ENCODE assay signal across 9 cellular contexts in the genomic region with DNA sequence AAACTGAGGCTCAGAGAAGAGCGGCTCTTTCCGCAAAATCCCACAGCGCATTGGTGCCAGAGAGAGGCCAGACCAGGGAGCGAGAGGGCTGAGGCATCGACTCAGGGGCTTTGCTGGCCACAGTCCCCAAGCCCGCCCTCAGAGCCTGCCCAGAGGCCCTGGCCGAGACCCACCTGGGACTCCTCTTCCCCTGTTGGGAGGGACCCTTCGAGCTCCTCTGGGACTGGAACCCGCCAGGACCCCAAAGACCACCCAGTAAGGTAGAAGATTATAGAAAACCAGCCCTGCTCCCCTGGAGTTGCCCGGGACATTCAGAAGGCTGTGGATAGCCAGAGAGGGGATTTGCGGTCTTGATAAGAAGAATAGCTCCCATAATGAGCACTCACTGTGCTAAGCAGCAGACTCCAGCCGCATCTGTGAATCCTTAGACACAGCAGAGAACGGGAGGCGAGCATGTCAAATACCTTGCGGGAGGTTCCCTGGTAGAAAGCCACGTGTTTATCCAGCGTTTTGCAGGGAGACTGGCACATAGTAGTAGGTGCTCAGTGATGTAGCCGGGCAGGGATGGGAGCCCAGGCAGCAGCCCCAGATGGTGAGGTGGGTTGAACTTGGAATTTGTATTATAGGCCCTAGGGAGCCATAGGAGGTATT. TPM values are rescaled to one million over a fixed set of nuclear protein-coding genes. Genes with fewer than 3 reads are reported as not detected.
DNase-seq lines count a peak whose midpoint lies in the region; ATAC-seq and TF ChIP-seq lines count a peak whose summit lies in the region.
"Had no signal": no experiment of that assay in that cellular context is flagged by ENCODE, and none has a peak within 500 bp of the region (broad histone marks: within the 10 kb centered on the region; RNA-seq: fewer than 3 reads in every experiment).

No MANE protein-coding gene starts in this region.

- H3K27me3 ChIP-seq in foreskin keratinocyte, result no peaks in the 10 kb centered on the region

- no peak for DNase-seq in GM12865 (ENCODE audit: low read depth)
- no peak for DNase-seq in glutamatergic neuron
- DNase-seq in retinal pigment epithelial cell (ENCODE audit: low read depth), result no peak
- DNase-seq in HT-29 (ENCODE audit: low spot score), result no peak
- DNase-seq in activated naive CD4-positive, alpha-beta T cell treated with anti-CD3 and anti-CD28 coated beads, Interleukin-2, amount 50 U/mL, for 16 hours, result no peak
- DNase-seq in foreskin keratinocyte, result no peak
- DNase-seq: activated CD8-positive, alpha-beta memory T cell treated with anti-CD3 and anti-CD28 coated beads, Interleukin-2, amount 50 U/mL, for 48 hours had no signal

- H3K27me3 Mint-ChIP-seq in glutamatergic neuron (ENCODE audit: unreplicated experiment), result peaks cover 9% of the 10 kb centered on the region

- H3K36me3 Mint-ChIP-seq in glutamatergic neuron (ENCODE audit: unreplicated experiment), result no peaks in the 10 kb centered on the region

- no peak overlapping the region for H3K27ac Mint-ChIP-seq in glutamatergic neuron (ENCODE audit: unreplicated experiment)

- TF ChIP-seq CTCF in GM12865 (IDR thresholded peaks at IDR 0.05; ENCODE audit: insufficient read depth, low read depth, low read length, missing control alignments), result no peak
- TF ChIP-seq CTCF in VCaP (conservative IDR thresholded peaks at IDR 0.05), result no peak
- no peak for TF ChIP-seq CTCF in glutamatergic neuron (IDR thresholded peaks at IDR 0.05; ENCODE audit: partially characterized antibody, unreplicated experiment)
- no peak for TF ChIP-seq CTCF in retinal pigment epithelial cell (conservative IDR thresholded peaks at IDR 0.05; ENCODE audit: low read depth, low read length)
- TF ChIP-seq CTCF in foreskin keratinocyte (conservative IDR thresholded peaks at IDR 0.05), result no peak

- H3K27ac ChIP-seq in VCaP (peak overlapping the region; percentile 83), foreskin keratinocyte (no peak overlapping the region)

- ATAC-seq in GM19467 (IDR thresholded peaks at IDR 0.05; ENCODE audit: unreplicated experiment) (no peak), foreskin keratinocyte (no peak)

- peaks cover 18% of the 10 kb centered on the region for H3K4me1 ChIP-seq in foreskin keratinocyte

- no peaks in the 10 kb centered on the region for H3K9me3 Mint-ChIP-seq in glutamatergic neuron (ENCODE audit: unreplicated experiment)

- peaks cover 4% of the 10 kb centered on the region for H3K4me1 Mint-ChIP-seq in glutamatergic neuron (ENCODE audit: low read depth, unreplicated experiment)

- peak overlapping the region; percentile 8; the same call in 1 of the 2 replicates for H3K4me3 ChIP-seq in GM12865 (ENCODE audit: low read depth, low read length)
- H3K4me3 ChIP-seq in retinal pigment epithelial cell (ENCODE audit: low read length), result peak overlapping the region; percentile 57

- peak overlapping the region; percentile 85 for H3K4me3 Mint-ChIP-seq in glutamatergic neuron (ENCODE audit: unreplicated experiment)

RNA-seq across cellular contexts. Expression of a gene that starts 0.7 kb away (rescaled TPM):
- total RNA-seq in glutamatergic neuron (ENCODE audit: unreplicated experiment), result 121 TPM
- 85.0 and 101 TPM in 2 replicates for total RNA-seq in HT-29 (2014; rRNA removed; shearing (Covaris generic))
- 60.7 and 62.6 TPM in 2 replicates for total RNA-seq in foreskin keratinocyte
- polyA plus RNA-seq in foreskin keratinocyte, result 99.6 and 106 TPM in 2 replicates

RNA-seq across cellular contexts. Expression of a gene that starts 21.3 kb away (rescaled TPM):
- total RNA-seq in glutamatergic neuron (ENCODE audit: unreplicated experiment), result 26.1 TPM
- 14.5 and 16.6 TPM in 2 replicates for total RNA-seq in HT-29 (2014; rRNA removed; shearing (Covaris generic))
- total RNA-seq in foreskin keratinocyte, result 23.2 and 27.1 TPM in 2 replicates
- 24.3 and 27.7 TPM in 2 replicates for polyA plus RNA-seq in foreskin keratinocyte

RNA-seq across cellular contexts. Expression of a gene that starts 23.7 kb away (rescaled TPM):
- not detected for total RNA-seq in glutamatergic neuron (ENCODE audit: unreplicated experiment)
- total RNA-seq in HT-29 (2014; rRNA removed; shearing (Covaris generic)), result 6.1 and 6.4 TPM in 2 replicates
- total RNA-seq in foreskin keratinocyte, result 3.1 TPM in 2 replicates
- polyA plus RNA-seq in foreskin keratinocyte, result 4.9 and 5.4 TPM in 2 replicates

RNA-seq across cellular contexts. Expression of a gene that starts 38.7 kb away (rescaled TPM):
- 15.8 TPM for total RNA-seq in glutamatergic neuron (ENCODE audit: unreplicated experiment)
- total RNA-seq in HT-29 (2014; rRNA removed; shearing (Covaris generic)), result 60.1 and 84.2 TPM in 2 replicates
- 16.6 and 18.5 TPM in 2 replicates for total RNA-seq in foreskin keratinocyte
- polyA plus RNA-seq in foreskin keratinocyte, result 19.9 and 21.3 TPM in 2 replicates

RNA-seq across cellular contexts. Expression of a gene that starts 52.5 kb away (rescaled TPM):
- total RNA-seq in glutamatergic neuron (ENCODE audit: unreplicated experiment) (11.9 TPM), foreskin keratinocyte (4.7 and 6.3 TPM in 2 replicates)
- 1.2 and 3.8 TPM in 2 replicates for total RNA-seq in HT-29 (2014; rRNA removed; shearing (Covaris generic))
- 4.8 and 7.9 TPM in 2 replicates for polyA plus RNA-seq in foreskin keratinocyte
